Comparison of ENCODE assay signal across 8 cellular contexts in genomic region chr19:17266975-17267788, GRCh38. TPM values are rescaled to one million over a fixed set of nuclear protein-coding genes. Genes with fewer than 3 reads are reported as not detected.
A peak's percentile ranks its signal among the peaks of the same experiment; 100 is the strongest.
DNase-seq lines count a peak whose midpoint lies in the region; TF ChIP-seq lines count a peak whose summit lies in the region.

Gene BABAM1, plus strand, starts transcription at chr19:17267443. Its CDS starts 1,364 bp downstream, at chr19:17268807.

- H3K27ac Mint-ChIP-seq in H9, result peak within 1 kb of the TSS; percentile 93 to 97 (median 96)
- H3K27ac Mint-ChIP-seq in nephron, result peak within 1 kb of the TSS; percentile 15 to 74 (median 61)
- peak within 1 kb of the TSS; percentile 91 for H3K27ac Mint-ChIP-seq in stimulated activated naive CD8-positive, alpha-beta T cell treated with anti-CD3 and anti-CD28 coated beads, Interleukin-15, Interleukin-2, amounts not matched to agents 100 ng/mL and 50 ng/mL, for 24 hours

- peaks cover 1% of the 10 kb centered on the region for H3K27me3 Mint-ChIP-seq in H9 (ENCODE audit: low read depth)
- H3K27me3 Mint-ChIP-seq in nephron (ENCODE audit: low read depth), result no peaks in the 10 kb centered on the region
- H3K27me3 Mint-ChIP-seq in stimulated activated naive CD8-positive, alpha-beta T cell treated with anti-CD3 and anti-CD28 coated beads, Interleukin-15, Interleukin-2, amounts not matched to agents 100 ng/mL and 50 ng/mL, for 24 hours, result no peaks in the 10 kb centered on the region

- H3K27ac ChIP-seq in H9 (ENCODE audit: insufficient read length, low read depth, low read length), result no peak within 1 kb of the TSS

- no peaks in the 10 kb centered on the region for H3K79me2 ChIP-seq in H9 (ENCODE audit: insufficient read depth, low read length)

- no peak within 1 kb of the TSS for H3K56ac ChIP-seq in H9 (ENCODE audit: insufficient read length, low read depth, low read length)

- peaks cover 15 to 27% of the 10 kb centered on the region in 2 experiments for H3K4me1 Mint-ChIP-seq in H9
- peaks cover 14% of the 10 kb centered on the region for H3K4me1 Mint-ChIP-seq in nephron
- H3K4me1 Mint-ChIP-seq in stimulated activated naive CD8-positive, alpha-beta T cell treated with anti-CD3 and anti-CD28 coated beads, Interleukin-15, Interleukin-2, amounts not matched to agents 100 ng/mL and 50 ng/mL, for 24 hours (ENCODE audit: low read depth), result peaks cover 13% of the 10 kb centered on the region

- no peak within 1 kb of the TSS for H3T11ph ChIP-seq in H9 (ENCODE audit: low read length)

- H3K27me3 ChIP-seq in H9 (ENCODE audit: insufficient read depth, low read length) (no peaks in the 10 kb centered on the region), MG63 (no peaks in the 10 kb centered on the region)

- H2BK120ac ChIP-seq in H9 (ENCODE audit: low read depth, low read length, poor library complexity, severe bottlenecking), result no peak within 1 kb of the TSS

- H3K18ac ChIP-seq in H9 (ENCODE audit: insufficient read length, low read depth, low read length), result peak within 1 kb of the TSS; percentile 54

- no peak within 1 kb of the TSS for H2AFZ ChIP-seq in H9 (ENCODE audit: low read length)

- H3K23ac ChIP-seq in H9 (ENCODE audit: insufficient read length, low read depth, low read length), result no peak within 1 kb of the TSS

- no peak within 1 kb of the TSS for H2BK12ac ChIP-seq in H9 (ENCODE audit: insufficient read length, low read depth, low read length)

- peaks cover 4% of the 10 kb centered on the region; the same call in 1 of the 2 replicates for H3K4me1 ChIP-seq in H9 (ENCODE audit: insufficient read depth, low read length)

- H3K4me3 Mint-ChIP-seq in H9 (peak within 1 kb of the TSS; percentile 94 to 96), nephron (peak within 1 kb of the TSS; percentile 84 to 86 (median 85))
- peak within 1 kb of the TSS; percentile 94 for H3K4me3 Mint-ChIP-seq in stimulated activated naive CD8-positive, alpha-beta T cell treated with anti-CD3 and anti-CD28 coated beads, Interleukin-15, Interleukin-2, amounts not matched to agents 100 ng/mL and 50 ng/mL, for 24 hours

- H3K9me3 ChIP-seq in H9 (ENCODE audit: control insufficient read depth, low read depth, low read length), result no peaks in the 10 kb centered on the region
- no peaks in the 10 kb centered on the region for H3K9me3 ChIP-seq in MG63

- H2BK20ac ChIP-seq in H9 (ENCODE audit: low read depth, low read length, poor library complexity, severe bottlenecking), result no peak within 1 kb of the TSS

- H3K36me3 ChIP-seq in MG63, result peaks cover 27% of the 10 kb centered on the region

- no peak within 1 kb of the TSS for H4K5ac ChIP-seq in H9 (ENCODE audit: insufficient read length, low read depth, low read length)

- no peak within 1 kb of the TSS for H2BK15ac ChIP-seq in H9 (ENCODE audit: low read depth, low read length)

- WGBS in H9 (ENCODE audit: extremely low coverage, insufficient read length, low lambda C conversion rate), result no CpG with 5 or more reads among the region's 27 CpGs

- H4K20me1 ChIP-seq in H9 (ENCODE audit: control insufficient read depth, insufficient read depth, insufficient read length), result no peaks in the 10 kb centered on the region

- H2BK5ac ChIP-seq in H9 (ENCODE audit: insufficient read length, low read length), result peak within 1 kb of the TSS; percentile 68

- H3K14ac ChIP-seq in H9 (ENCODE audit: insufficient read depth, low read length), result peak within 1 kb of the TSS; percentile 51; the same call in 1 of the 2 replicates

- peak within 1 kb of the TSS; percentile 94 for H3K9ac ChIP-seq in H9 (ENCODE audit: extremely low read depth, insufficient read length, low read length)

- H3K4ac ChIP-seq in H9 (ENCODE audit: low read depth, low read length), result no peak within 1 kb of the TSS

- H3K4me3 ChIP-seq in MG63, result peak within 1 kb of the TSS; percentile 87
- peak within 1 kb of the TSS; percentile 98 for H3K4me3 ChIP-seq in fibroblast of the aortic adventitia (ENCODE audit: low read depth, low read length)

- H4K8ac ChIP-seq in H9 (replicated peaks; ENCODE audit: insufficient read length, low read depth, low read length), result no peak within 1 kb of the TSS

- TF ChIP-seq CTCF in H9 (conservative IDR thresholded peaks at IDR 0.05) (no peak), fibroblast of the aortic adventitia (IDR thresholded peaks at IDR 0.05; ENCODE audit: insufficient read depth, low read length) (no peak), nephron (IDR thresholded peaks at IDR 0.05; ENCODE audit: unreplicated experiment in 3 of 3) (no peak)

- no peak within 1 kb of the TSS for H4K91ac ChIP-seq in H9 (ENCODE audit: insufficient read length, low read depth, low read length)

- no peaks in the 10 kb centered on the region; a peak in 1 of 5 replicates for H3K9me3 Mint-ChIP-seq in H9
- H3K9me3 Mint-ChIP-seq in nephron, result no peaks in the 10 kb centered on the region
- H3K9me3 Mint-ChIP-seq in stimulated activated naive CD8-positive, alpha-beta T cell treated with anti-CD3 and anti-CD28 coated beads, Interleukin-15, Interleukin-2, amounts not matched to agents 100 ng/mL and 50 ng/mL, for 24 hours, result no peaks in the 10 kb centered on the region

- H3K4me2 ChIP-seq in H9 (ENCODE audit: insufficient read depth, insufficient read length, low read length), result peak within 1 kb of the TSS; percentile 93

- peaks cover 11 to 26% (median 25%) of the 10 kb centered on the region in 3 experiments for H3K36me3 Mint-ChIP-seq in H9 (ENCODE audit: insufficient read depth in 1 of 3, low read depth in 3 of 3)
- peaks cover 20% of the 10 kb centered on the region for H3K36me3 Mint-ChIP-seq in nephron (ENCODE audit: low read depth)
- H3K36me3 Mint-ChIP-seq in stimulated activated naive CD8-positive, alpha-beta T cell treated with anti-CD3 and anti-CD28 coated beads, Interleukin-15, Interleukin-2, amounts not matched to agents 100 ng/mL and 50 ng/mL, for 24 hours (ENCODE audit: low read depth), result peaks cover 12% of the 10 kb centered on the region

- DNase-seq in ELR (ENCODE audit: low read depth) (peak; percentile 99), H9 (peak; percentile 99), MG63 (peak; percentile 99), SHP77 treated with DMSO at 0.1 percent for 48 hours (lab: John Stamatoyannopoulos, UW) (peak; percentile 100), fibroblast of the aortic adventitia (ENCODE audit: low read depth) (peak; percentile 100)
- peak; percentile 97 for DNase-seq in activated effector memory CD4-positive, alpha-beta T cell treated with anti-CD3 and anti-CD28 coated beads, Interleukin-2, amount 50 U/mL, for 16 hours

- peaks cover 10% of the 10 kb centered on the region for H3K79me1 ChIP-seq in H9 (ENCODE audit: insufficient read depth, low read depth, low read length, poor library complexity, severe bottlenecking)

- no peak within 1 kb of the TSS for H2AK5ac ChIP-seq in H9 (ENCODE audit: insufficient read length, low read length)

- H3K23me2 ChIP-seq in H9 (ENCODE audit: insufficient read length, low read depth, low read length, poor library complexity, severe bottlenecking), result peaks cover 5% of the 10 kb centered on the region

RNA-seq across cellular contexts. Expression of gene BABAM1, which starts in this region (rescaled TPM):
- 125 and 130 TPM in 2 replicates for total RNA-seq in H9 (2021)
- total RNA-seq in MG63 (2014; rRNA removed; shearing (Covaris generic); ENCODE audit: low replicate concordance), result 112 and 258 TPM in 2 replicates
- 59.3 and 72.1 TPM in 2 replicates for total RNA-seq in fibroblast of the aortic adventitia (ENCODE audit: low replicate concordance)
